Comparison of ENCODE assay signal across 8 cellular contexts in genomic region chr19:8367327-8368001, GRCh38. TPM values are rescaled to one million over a fixed set of nuclear protein-coding genes. Genes with fewer than 3 reads are reported as not detected.
A peak's percentile ranks its signal among the peaks of the same experiment; 100 is the strongest.
DNase-seq lines count a peak whose midpoint lies in the region; ATAC-seq and TF ChIP-seq lines count a peak whose summit lies in the region.

No MANE protein-coding gene starts in this region.

- H3K27me3 ChIP-seq in suprapubic skin: no peaks in the 10 kb centered on the region

- ATAC-seq in left colon (peak; percentile 18), GM21619 (IDR thresholded peaks at IDR 0.05; ENCODE audit: unreplicated experiment) (no peak)

- WGBS in suprapubic skin: 24% methylated on average over 22 of the region's 23 CpGs

- peaks cover 20% of the 10 kb centered on the region for H3K36me3 ChIP-seq in suprapubic skin

- no peak for TF ChIP-seq CTCF in suprapubic skin (IDR thresholded peaks at IDR 0.05)

- peaks cover 81% of the 10 kb centered on the region for H3K4me1 ChIP-seq in suprapubic skin

- no peaks in the 10 kb centered on the region for H3K9me3 ChIP-seq in suprapubic skin

- intact Hi-C loops in left colon (cut with DNase I, micrococcal nuclease): no loop called here

- TF ChIP-seq POLR2A in suprapubic skin (IDR thresholded peaks at IDR 0.05): no peak

- TF ChIP-seq EP300 in suprapubic skin (IDR thresholded peaks at IDR 0.05): no peak

- peak overlapping the region; percentile 84 for H3K27ac ChIP-seq in cingulate gyrus (ENCODE audit: low read depth, low read length)
- H3K27ac ChIP-seq in suprapubic skin: peak overlapping the region; percentile 6

- DNase-seq in DMS 273 treated with DMSO at 0.1 percent for 48 hours (lab: John Stamatoyannopoulos, UW) (peak; percentile 83), NCI-H2196 (lab: John Stamatoyannopoulos, UW; ENCODE audit: unreplicated experiment) (peak; percentile 80), left colon (peak; percentile 85 to 86), suprapubic skin (ENCODE audit: low spot score in 2 of 2) (peak; percentile 90 to 94), NCI-H187 (lab: John Stamatoyannopoulos, UW) (no peak), HuH-7 (ENCODE audit: low spot score) (no peak)

- H3K4me3 ChIP-seq in suprapubic skin: peak overlapping the region; percentile 72

RNA-seq across cellular contexts. Expression of gene ANGPTL4, which starts 3.5 kb away (rescaled TPM):
- total RNA-seq in left colon (1 to 10 TPM; 3.2 TPM), suprapubic skin (10 to 100 TPM; 15.3 to 56.4 (median 19.1) TPM)

RNA-seq across cellular contexts. Expression of gene RAB11B, which starts 22.7 kb away (rescaled TPM):
- total RNA-seq in left colon (100 to 1,000 TPM; 112 to 135 TPM), suprapubic skin (100 to 1,000 TPM in 1 of 4 donors, 10 to 100 TPM in 3; 44.8 to 104 (median 57.8) TPM)

RNA-seq across cellular contexts. Expression of gene KANK3, which starts 24.4 kb away (rescaled TPM):
- total RNA-seq in left colon (1 to 10 TPM; 2.4 to 2.6 TPM), suprapubic skin (1 to 10 TPM in 3 of 4 donors, under 1 TPM in 1; 0.83 to 7.9 (median 4.3) TPM)

RNA-seq across cellular contexts. Expression of gene MARCHF2, which starts 45.6 kb away (rescaled TPM):
- total RNA-seq in left colon (10 to 100 TPM; 27.2 to 46.6 TPM), suprapubic skin (10 to 100 TPM; 47.4 to 99.0 (median 90.8) TPM)

RNA-seq across cellular contexts. Expression of gene RPS28, which starts 46.2 kb away (rescaled TPM):
- total RNA-seq in left colon (1,000 to 10,000 TPM; 1,489 to 1,517 TPM), suprapubic skin (1,000 to 10,000 TPM in 1 of 4 donors, 100 to 1,000 TPM in 3; 464 to 1,363 (median 834) TPM)

Comparison
In these comparisons a context has a peak if more than half of its experiments do, and no peak if none do; other contexts are left out.
1. DNase-seq: peak in DMS 273 treated with DMSO at 0.1 percent for 48 hours (single experiment), NCI-H2196 (single experiment), left colon (2 of 2) and suprapubic skin (2 of 2); none in NCI-H187 (0 of 2) and HuH-7 (single experiment).